In the genomic region with DNA sequence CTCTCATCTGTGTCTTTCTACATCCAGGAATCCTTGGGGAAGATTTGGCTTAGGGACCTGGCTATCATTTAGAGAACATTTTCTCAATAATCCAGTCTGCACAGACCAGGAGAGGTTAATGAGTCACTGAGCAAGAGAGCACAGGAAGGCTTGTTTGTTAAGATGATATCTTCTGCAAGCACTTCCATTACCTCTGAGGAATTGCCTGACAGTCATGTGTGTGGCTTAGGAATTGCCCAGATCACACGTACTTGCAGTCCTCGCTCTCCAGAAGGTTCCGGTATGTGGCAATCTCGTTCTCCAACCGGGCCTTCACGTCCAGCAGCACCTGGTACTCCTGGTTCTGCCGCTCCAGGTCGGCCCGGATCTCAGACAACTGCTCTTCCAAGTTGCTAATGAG, we compare ENCODE assay signal across 18 cellular contexts. TPM values are rescaled to one million over a fixed set of nuclear protein-coding genes. Genes with fewer than 3 reads are reported as not detected.
A peak's percentile ranks its signal among the peaks of the same experiment; 100 is the strongest.
DNase-seq lines count a peak whose midpoint lies in the region; TF ChIP-seq lines count a peak whose summit lies in the region.
"Had no signal": no experiment of that assay in that cellular context is flagged by ENCODE, and none has a peak within 500 bp of the region (broad histone marks: within the 10 kb centered on the region; RNA-seq: fewer than 3 reads in every experiment).

No MANE protein-coding gene starts in this region.

- DNase-seq in A172 (ENCODE audit: low spot score) (peak; percentile 23), M059J (ENCODE audit: low read depth) (peak; percentile 85), choroid plexus epithelial cell (ENCODE audit: low read depth) (peak; percentile 74), kidney tubule cell (ENCODE audit: low spot score) (peak; percentile 72), AG08396 (ENCODE audit: low spot score) (no peak), NCI-H1694 (lab: John Stamatoyannopoulos, UW) (no peak), NCI-H1105 (lab: John Stamatoyannopoulos, UW) (no peak), left ventricle myocardium inferior (no peak)
- DNase-seq: activated CD4-positive, alpha-beta T cell treated with anti-CD3 and anti-CD28 coated beads, Interleukin-2, amount 10 ng/mL, durations not matched to agents 7 days and 5 days; activated naive CD8-positive, alpha-beta T cell treated with anti-CD3 and anti-CD28 coated beads, Interleukin-2, amount 10 ng/mL, durations not matched to agents 7 days and 5 days; activated T-cell treated with anti-CD3 and anti-CD28 coated beads, Interleukin-2, amount 50 U/mL, for 24 hours; central memory CD4-positive, alpha-beta T cell; left ventricle myocardium superior; MM.1S; NCI-H2081 treated with DMSO at 0.1 percent for 48 hours; RPMI8226 had no signal

- H3K36me3 ChIP-seq in left ventricle myocardium inferior = no peaks in the 10 kb centered on the region

- H3K27me3 ChIP-seq in left ventricle myocardium inferior (ENCODE audit: low read depth) = peaks cover 56% of the 10 kb centered on the region

- no peaks in the 10 kb centered on the region for H3K9me3 ChIP-seq in left ventricle myocardium inferior (replicated peaks)

- TF ChIP-seq CTCF in choroid plexus epithelial cell (conservative IDR thresholded peaks at IDR 0.05; ENCODE audit: low read depth, low read length) (no peak), left ventricle myocardium inferior (IDR thresholded peaks at IDR 0.05; ENCODE audit: borderline replicate concordance) (no peak)

- H3K4me1 ChIP-seq in left ventricle myocardium inferior = peaks cover 9% of the 10 kb centered on the region

- H3K27ac ChIP-seq in left ventricle myocardium inferior (replicated peaks) = no peak overlapping the region

- no peak overlapping the region for H3K4me3 ChIP-seq in choroid plexus epithelial cell (ENCODE audit: low read depth, low read length)
- no peak overlapping the region for H3K4me3 ChIP-seq in left ventricle myocardium inferior

- intact Hi-C loops in left ventricle myocardium inferior (cut with micrococcal nuclease) = no loop called here

RNA-seq across cellular contexts. Expression of gene KRT37, which starts 3.3 kb away (rescaled TPM):
- total RNA-seq in A172 (2014; rRNA removed; shearing (Covaris generic)) = not detected in 2 replicates
- total RNA-seq in M059J (2014; rRNA removed; shearing (Covaris generic)) = not detected in 2 replicates
- not detected for total RNA-seq in left ventricle myocardium inferior
- total RNA-seq: A673; activated CD4-positive, alpha-beta T cell treated with anti-CD3 and anti-CD28 coated beads, Interleukin-2, amount 10 ng/mL, durations not matched to agents 7 days and 5 days; activated naive CD8-positive, alpha-beta T cell treated with anti-CD3 and anti-CD28 coated beads, Interleukin-2, amount 10 ng/mL, durations not matched to agents 7 days and 5 days; left ventricle myocardium superior; T-helper 2 cell treated with Interferon-gamma antibody and Interleukin-4, amounts not matched to agents 100 ng/mL and 5 ng/mL, for 36 hours had no signal

RNA-seq across cellular contexts. Expression of gene KRT38, which starts 19.7 kb away (rescaled TPM):
- total RNA-seq in A172 (2014; rRNA removed; shearing (Covaris generic)) = not detected in 2 replicates
- not detected in 2 replicates for total RNA-seq in M059J (2014; rRNA removed; shearing (Covaris generic))
- total RNA-seq in left ventricle myocardium inferior = not detected
- total RNA-seq: A673; activated CD4-positive, alpha-beta T cell treated with anti-CD3 and anti-CD28 coated beads, Interleukin-2, amount 10 ng/mL, durations not matched to agents 7 days and 5 days; activated naive CD8-positive, alpha-beta T cell treated with anti-CD3 and anti-CD28 coated beads, Interleukin-2, amount 10 ng/mL, durations not matched to agents 7 days and 5 days; left ventricle myocardium superior; T-helper 2 cell treated with Interferon-gamma antibody and Interleukin-4, amounts not matched to agents 100 ng/mL and 5 ng/mL, for 36 hours had no signal

RNA-seq across cellular contexts. Expression of gene KRT31, which starts 23.7 kb away (rescaled TPM):
- not detected in 2 replicates for total RNA-seq in A172 (2014; rRNA removed; shearing (Covaris generic))
- not detected in 2 replicates for total RNA-seq in M059J (2014; rRNA removed; shearing (Covaris generic))
- not detected for total RNA-seq in left ventricle myocardium inferior
- total RNA-seq: A673; activated CD4-positive, alpha-beta T cell treated with anti-CD3 and anti-CD28 coated beads, Interleukin-2, amount 10 ng/mL, durations not matched to agents 7 days and 5 days; activated naive CD8-positive, alpha-beta T cell treated with anti-CD3 and anti-CD28 coated beads, Interleukin-2, amount 10 ng/mL, durations not matched to agents 7 days and 5 days; left ventricle myocardium superior; T-helper 2 cell treated with Interferon-gamma antibody and Interleukin-4, amounts not matched to agents 100 ng/mL and 5 ng/mL, for 36 hours had no signal

RNA-seq across cellular contexts. Expression of gene KRT34, which starts 39.0 kb away (rescaled TPM):
- total RNA-seq in A172 (2014; rRNA removed; shearing (Covaris generic)) = 0.31 and 1.1 TPM in 2 replicates
- total RNA-seq in M059J (2014; rRNA removed; shearing (Covaris generic)) = 6.7 and 7.6 TPM in 2 replicates
- total RNA-seq in left ventricle myocardium inferior = not detected
- total RNA-seq: A673; activated CD4-positive, alpha-beta T cell treated with anti-CD3 and anti-CD28 coated beads, Interleukin-2, amount 10 ng/mL, durations not matched to agents 7 days and 5 days; activated naive CD8-positive, alpha-beta T cell treated with anti-CD3 and anti-CD28 coated beads, Interleukin-2, amount 10 ng/mL, durations not matched to agents 7 days and 5 days; left ventricle myocardium superior; T-helper 2 cell treated with Interferon-gamma antibody and Interleukin-4, amounts not matched to agents 100 ng/mL and 5 ng/mL, for 36 hours had no signal

RNA-seq across cellular contexts. Expression of gene KRT32, which starts 46.1 kb away (rescaled TPM):
- total RNA-seq in A172 (2014; rRNA removed; shearing (Covaris generic)) = 0.12 TPM in 1 of 2 replicates, not detected in the other
- total RNA-seq in M059J (2014; rRNA removed; shearing (Covaris generic)) = 0.05 TPM in 1 of 2 replicates, not detected in the other
- 0.22 TPM for total RNA-seq in left ventricle myocardium inferior
- total RNA-seq: A673; activated CD4-positive, alpha-beta T cell treated with anti-CD3 and anti-CD28 coated beads, Interleukin-2, amount 10 ng/mL, durations not matched to agents 7 days and 5 days; activated naive CD8-positive, alpha-beta T cell treated with anti-CD3 and anti-CD28 coated beads, Interleukin-2, amount 10 ng/mL, durations not matched to agents 7 days and 5 days; left ventricle myocardium superior; T-helper 2 cell treated with Interferon-gamma antibody and Interleukin-4, amounts not matched to agents 100 ng/mL and 5 ng/mL, for 36 hours had no signal

Comparison
In these comparisons a context has a peak if more than half of its experiments do, and no peak if none do; other contexts are left out.
1. DNase-seq: peak in A172 (single experiment), M059J (single experiment), choroid plexus epithelial cell (single experiment) and kidney tubule cell (single experiment); none in AG08396 (single experiment), NCI-H1694 (single experiment), NCI-H1105 (single experiment) and left ventricle myocardium inferior (single experiment).